In the genomic region with DNA sequence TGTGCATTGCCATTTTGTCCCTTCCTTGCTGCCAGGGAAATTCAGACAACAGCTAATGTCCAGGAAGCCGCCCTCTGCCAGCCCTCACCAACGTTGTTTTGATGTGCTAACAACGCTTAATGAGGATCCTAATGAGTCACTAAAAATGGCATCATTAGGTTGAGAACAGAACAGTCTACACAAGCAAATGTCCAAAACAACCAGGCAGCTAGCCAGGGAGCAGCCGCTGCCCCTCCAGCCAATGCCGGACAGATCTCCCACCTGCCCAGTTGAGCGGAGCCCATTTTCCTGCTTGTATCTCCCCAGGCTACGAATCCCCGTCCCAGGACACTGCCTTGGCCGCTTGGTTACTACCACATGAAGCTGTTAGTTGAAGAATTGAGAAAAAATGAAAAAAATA, we compare ENCODE assay signal across 16 cellular contexts. TPM values are rescaled to one million over a fixed set of nuclear protein-coding genes. Genes with fewer than 3 reads are reported as not detected.
A peak's percentile ranks its signal among the peaks of the same experiment; 100 is the strongest.
DNase-seq lines count a peak whose midpoint lies in the region; ATAC-seq and TF ChIP-seq lines count a peak whose summit lies in the region.
"Had no signal": no experiment of that assay in that cellular context is flagged by ENCODE, and none has a peak within 500 bp of the region (broad histone marks: within the 10 kb centered on the region; RNA-seq: fewer than 3 reads in every experiment).

No MANE protein-coding gene starts in this region.

- H3K27me3 ChIP-seq in Peyer's patch (no peaks in the 10 kb centered on the region), testis (no peaks in the 10 kb centered on the region)

- WGBS in testis, 2 donors = 80 to 89% methylated on average over 9 of the region's 9 CpGs

- ATAC-seq in left lobe of liver = no peak
- ATAC-seq: GM12878, K562, Panc1, Right ventricle myocardium inferior had no signal

- H3K36me3 ChIP-seq in Peyer's patch (no peaks in the 10 kb centered on the region), testis (ENCODE audit: low read depth, missing control alignments) (no peaks in the 10 kb centered on the region)

- TF ChIP-seq POLR2A in Peyer's patch (IDR thresholded peaks at IDR 0.05) = no peak
- no peak for TF ChIP-seq POLR2A in testis (IDR thresholded peaks at IDR 0.05)

- intact Hi-C loops in testis (cut with DNase I; ENCODE audit: low total_unique reads) = no loop called here

- H3K27ac ChIP-seq in Peyer's patch (no peak overlapping the region), testis (no peak overlapping the region)

- CTCF ChIA-PET in GM10248 (lab: Yijun Ruan, JAX) = no interaction called here

- H3K9me3 ChIP-seq in Peyer's patch = no peaks in the 10 kb centered on the region
- H3K9me3 ChIP-seq in testis = no peaks in the 10 kb centered on the region

- H3K4me3 ChIP-seq in Peyer's patch (no peak overlapping the region), testis (no peak overlapping the region)
- H3K4me3 ChIP-seq: GM12878, K562 had no signal

- DNase-seq in GM10248 (ENCODE audit: extremely low spot score) (peak; percentile 9), Peyer's patch (peak in 2 of 3 donors; percentile 7 to 19), left lobe of liver (ENCODE audit: low spot score) (peak; percentile 6), testis (peak; percentile 10), hypothalamus (lab: John Stamatoyannopoulos, UW) (no peak), DMS153 treated with DMSO at 0.1 percent for 48 hours (lab: John Stamatoyannopoulos, UW; ENCODE audit: unreplicated experiment) (no peak)
- DNase-seq in activated CD4-positive, alpha-beta T cell treated with anti-CD3 and anti-CD28 coated beads for 1 hour = no peak
- DNase-seq: C1 segment of cervical spinal cord, DND-41, NCI-H1417 treated with DMSO at 0.1 percent for 48 hours, NCI-H2081 treated with DMSO at 0.1 percent for 48 hours, NCI-H510A had no signal

- H3K4me1 ChIP-seq in Peyer's patch (no peaks in the 10 kb centered on the region), testis (no peaks in the 10 kb centered on the region)

- POLR2A ChIA-PET in GM10248 (lab: Yijun Ruan, JAX) = no interaction called here

- TF ChIP-seq CTCF in GM10248 (IDR thresholded peaks at IDR 0.05; ENCODE audit: control extremely low read depth, extremely low read depth, low read depth, missing control alignments) (no peak), Peyer's patch (IDR thresholded peaks at IDR 0.05) (no peak), testis (IDR thresholded peaks at IDR 0.05) (no peak)

RNA-seq across cellular contexts. Expression of a gene that starts 40.4 kb away (rescaled TPM):
- under 1 TPM in 1 of 4 donors, not detected in 3; 0.18 TPM for total RNA-seq in Peyer's patch
- not detected for total RNA-seq in left lobe of liver
- total RNA-seq in testis = 1 to 10 TPM; 1.7 to 2.0 TPM
- 1.8 TPM for polyA plus RNA-seq in testis (ENCODE audit: insufficient read depth, low read depth, low replicate concordance)
- total RNA-seq: GM12878, K562 had no signal
- polyA plus RNA-seq: GM12878, K562 had no signal

Comparison
In these comparisons a context has a peak if more than half of its experiments do, and no peak if none do; other contexts are left out.
1. DNase-seq: peak in GM10248 (single experiment), Peyer's patch (2 of 3), left lobe of liver (single experiment) and testis (single experiment); none in activated CD4-positive, alpha-beta T cell treated with anti-CD3 and anti-CD28 coated beads for 1 hour (single experiment), hypothalamus (0 of 51) and DMS153 treated with DMSO at 0.1 percent for 48 hours (single experiment).